8 cellular contexts compared by ENCODE assay signal in genomic region chr17:80992077-80992947, GRCh38. TPM values are rescaled to one million over a fixed set of nuclear protein-coding genes. Genes with fewer than 3 reads are reported as not detected.
DNase-seq lines count a peak whose midpoint lies in the region; ATAC-seq and TF ChIP-seq lines count a peak whose summit lies in the region.

No MANE protein-coding gene starts in this region.

- H3K79me2 ChIP-seq in trophoblast cell (ENCODE audit: control insufficient read depth, insufficient read depth, low read length, poor library complexity) = peaks cover 5% of the 10 kb centered on the region

- H2BK12ac ChIP-seq in trophoblast cell (ENCODE audit: low read length) = no peak overlapping the region

- peak overlapping the region; percentile 10 for H3K18ac ChIP-seq in trophoblast cell (ENCODE audit: low read length)

- no peaks in the 10 kb centered on the region for H3K27me3 ChIP-seq in AG04450 (ENCODE audit: control insufficient read depth, insufficient read depth, low read length)
- peaks cover 4% of the 10 kb centered on the region for H3K27me3 ChIP-seq in trophoblast cell (ENCODE audit: insufficient read depth, low read length)

- peaks cover 4% of the 10 kb centered on the region for H3K79me1 ChIP-seq in trophoblast cell (ENCODE audit: low read length)

- peak overlapping the region; percentile 15 for H2AK5ac ChIP-seq in trophoblast cell (ENCODE audit: low read length)

- peak overlapping the region; percentile 77 for H4K91ac ChIP-seq in trophoblast cell (ENCODE audit: low read depth, low read length)

- peaks cover 17% of the 10 kb centered on the region for H3K36me3 Mint-ChIP-seq in T-helper 2 cell treated with Interferon-gamma antibody and Interleukin-4, amounts not matched to agents 5 μg/mL and 100 μg/mL, for 36 hours (ENCODE audit: low read depth)

- peak overlapping the region; percentile 77 for H4K12ac ChIP-seq in trophoblast cell (ENCODE audit: low read depth, low read length)

- peak overlapping the region; percentile 50 for H3K4ac ChIP-seq in trophoblast cell (ENCODE audit: low read depth, low read length)

- DNase-seq in AG04450 (ENCODE audit: low read depth, low spot score) = no peak
- no peak for DNase-seq in T-helper 2 cell treated with Interferon-gamma antibody and Interleukin-4, amounts not matched to agents 5 μg/mL and 100 μg/mL, for 36 hours (ENCODE audit: low spot score)
- DNase-seq in fibroblast of the aortic adventitia (ENCODE audit: low read depth) = no peak
- peak in 1 of 2 donors; percentile 15 for DNase-seq in trophoblast cell
- no peak for DNase-seq in stimulated activated CD4-positive, alpha-beta T cell treated with anti-CD3 and anti-CD28 coated beads, Interleukin-1b, Interleukin-23, amount 100 ng/mL, for 48 hours
- no peak for DNase-seq in pons (ENCODE audit: low spot score)

- peak overlapping the region; percentile 61 for H2AFZ ChIP-seq in trophoblast cell (ENCODE audit: insufficient read depth, low read length, poor library complexity)

- peaks cover 12% of the 10 kb centered on the region for H3K4me1 Mint-ChIP-seq in T-helper 2 cell treated with Interferon-gamma antibody and Interleukin-4, amounts not matched to agents 5 μg/mL and 100 μg/mL, for 36 hours (ENCODE audit: low read depth)

- peak overlapping the region; percentile 47 for H2BK120ac ChIP-seq in trophoblast cell (ENCODE audit: insufficient read depth, low read length, poor library complexity)

- TF ChIP-seq CTCF in AG04450 (IDR thresholded peaks at IDR 0.05; ENCODE audit: low read depth, low read length) (no peak), fibroblast of the aortic adventitia (IDR thresholded peaks at IDR 0.05; ENCODE audit: insufficient read depth, low read length) (no peak)

- H3K36me3 ChIP-seq in trophoblast cell (ENCODE audit: control insufficient read depth in 1 of 2, insufficient read depth in 2 of 2, low read length in 2 of 2) = peaks cover 23 to 25% of the 10 kb centered on the region in 2 experiments

- H3K4me1 ChIP-seq in trophoblast cell (ENCODE audit: control insufficient read depth in 1 of 2, insufficient read depth in 2 of 2, low read length in 2 of 2) = peaks cover 3% of the 10 kb centered on the region in 2 experiments

- peak overlapping the region; percentile 65 for H3K27ac Mint-ChIP-seq in T-helper 2 cell treated with Interferon-gamma antibody and Interleukin-4, amounts not matched to agents 5 μg/mL and 100 μg/mL, for 36 hours

- peak overlapping the region; percentile 50 for H3K14ac ChIP-seq in trophoblast cell (ENCODE audit: low read length)

- peak overlapping the region; percentile 95 for H3K4me2 ChIP-seq in trophoblast cell (ENCODE audit: low read length)

- peak overlapping the region; percentile 79 for H3K4me3 Mint-ChIP-seq in T-helper 2 cell treated with Interferon-gamma antibody and Interleukin-4, amounts not matched to agents 5 μg/mL and 100 μg/mL, for 36 hours

- WGBS in trophoblast cell (ENCODE audit: extremely low coverage, insufficient coverage, insufficient read length) = no CpG with 5 or more reads among the region's 90 CpGs

- peak; percentile 13 for ATAC-seq in GM19467 (IDR thresholded peaks at IDR 0.05; ENCODE audit: unreplicated experiment)
- ATAC-seq in HG02610 (IDR thresholded peaks at IDR 0.05; ENCODE audit: unreplicated experiment) = no peak

- H3K23ac ChIP-seq in trophoblast cell (ENCODE audit: low read length) = no peak overlapping the region

- peaks cover 5% of the 10 kb centered on the region for H3K27me3 Mint-ChIP-seq in T-helper 2 cell treated with Interferon-gamma antibody and Interleukin-4, amounts not matched to agents 5 μg/mL and 100 μg/mL, for 36 hours (ENCODE audit: low read depth)

- POLR2A ChIA-PET in AG04450 (lab: Yijun Ruan, JAX) = interaction anchor here (0.7 kb wide), 1 partner anchor 48 kb away, joined by 3 read pairs; no protein-coding TSS in a partner anchor

- CTCF ChIA-PET in AG04450 (lab: Charles Lee) = interaction anchor here (0.7 kb wide), 1 partner anchor 106 kb away, joined by 4 read pairs; no protein-coding TSS in a partner anchor

- H3K4me3 ChIP-seq in AG04450 (ENCODE audit: low read depth, low read length) (peak overlapping the region; percentile 70), fibroblast of the aortic adventitia (ENCODE audit: low read depth, low read length) (peak overlapping the region; percentile 76), trophoblast cell (ENCODE audit: low read depth, low read length) (peak overlapping the region; percentile 89)

- H2BK5ac ChIP-seq in trophoblast cell (ENCODE audit: low read depth, low read length, poor library complexity) = no peak overlapping the region

- peak overlapping the region; percentile 95 for H4K8ac ChIP-seq in trophoblast cell (ENCODE audit: low read depth, low read length)

- H3K9me3 Mint-ChIP-seq in T-helper 2 cell treated with Interferon-gamma antibody and Interleukin-4, amounts not matched to agents 5 μg/mL and 100 μg/mL, for 36 hours = no peaks in the 10 kb centered on the region

- no peak overlapping the region for H3K27ac ChIP-seq in AG04450 (ENCODE audit: low read depth, low read length)
- no peak overlapping the region for H3K27ac ChIP-seq in trophoblast cell (ENCODE audit: low read depth, low read length)

- H3K9me3 ChIP-seq in AG04450 (ENCODE audit: control insufficient read depth, insufficient read depth, low read length) (no peaks in the 10 kb centered on the region), trophoblast cell (ENCODE audit: insufficient read depth, low read depth, low read length) (peaks cover 3% of the 10 kb centered on the region)

- peak overlapping the region; percentile 84 for H3K9ac ChIP-seq in trophoblast cell (ENCODE audit: low read length)

RNA-seq across cellular contexts. Expression of gene CHMP6, which starts 0.7 kb away (rescaled TPM):
- polyA plus RNA-seq in AG04450 (2011; rRNA removed) = 25.2 and 27.3 TPM in 2 replicates
- 10.5 and 11.9 TPM in 2 replicates for polyA minus RNA-seq in AG04450 (2011; rRNA and poly(A)+ RNA removed)
- total RNA-seq in fibroblast of the aortic adventitia (ENCODE audit: low replicate concordance) = 17.4 TPM in 2 replicates
- polyA plus RNA-seq in trophoblast cell (2013) = 10.3 and 10.7 TPM in 2 replicates

RNA-seq across cellular contexts. Expression of gene BAIAP2, which starts 42.6 kb away (rescaled TPM):
- 9.6 and 9.8 TPM in 2 replicates for polyA plus RNA-seq in AG04450 (2011; rRNA removed)
- 8.2 and 11.4 TPM in 2 replicates for polyA minus RNA-seq in AG04450 (2011; rRNA and poly(A)+ RNA removed)
- 24.3 and 27.5 TPM in 2 replicates for total RNA-seq in fibroblast of the aortic adventitia (ENCODE audit: low replicate concordance)
- 81.6 and 88.1 TPM in 2 replicates for polyA plus RNA-seq in trophoblast cell (2013)
